Comparison of ENCODE assay signal across 1 cellular context in genomic region chr21:38475519-38475918, GRCh38.
TF ChIP-seq lines count a peak whose summit lies in the region.

No MANE protein-coding gene starts in this region.

TF ChIP-seq in WTC11, 78 proteins besides CTCF, POLR2A, EP300 and RAD21 (continued from another document):
- no peak for TF ChIP-seq ATF2 (CRISPR knock-in tag; IDR thresholded peaks at IDR 0.05; ENCODE audit: borderline replicate concordance, low read depth)
- no peak for TF ChIP-seq E2F5 (CRISPR knock-in tag; IDR thresholded peaks at IDR 0.05)
- no peak for TF ChIP-seq ZNF671 (CRISPR knock-in tag; IDR thresholded peaks at IDR 0.05)
